8 cellular contexts compared by ENCODE assay signal in genomic region chr6:107114213-107114871, GRCh38. TPM values are rescaled to one million over a fixed set of nuclear protein-coding genes. Genes with fewer than 3 reads are reported as not detected.
DNase-seq lines count a peak whose midpoint lies in the region; ATAC-seq and TF ChIP-seq lines count a peak whose summit lies in the region.

No MANE protein-coding gene starts in this region.

- no TSS peak for BruUV-seq in Panc1 (replicated peaks; lab: Mats Ljungman, UMichigan)

- intact Hi-C loops in Panc1 (cut with micrococcal nuclease; ENCODE audit: unreplicated experiment): loop anchor here (5.0 to 10.0 kb wide), 2 partner anchors 37 to 440 kb away; no protein-coding TSS in a partner anchor

- H3K36me3 Mint-ChIP-seq in naive thymus-derived CD8-positive, alpha-beta T cell: no peaks in the 10 kb centered on the region

- peaks cover 0 to 3% (median 0%) of the 10 kb centered on the region in 5 donors for H3K27me3 Mint-ChIP-seq in naive thymus-derived CD8-positive, alpha-beta T cell

- peak overlapping the region; percentile 81 for H3K9ac ChIP-seq in HUES6 (ENCODE audit: low read length)
- H3K9ac ChIP-seq in fibroblast of lung (ENCODE audit: insufficient read depth, low read length): peak overlapping the region; percentile 23

- H3K27ac ChIP-seq in HUES6 (ENCODE audit: low read depth, low read length): peak overlapping the region; percentile 58
- peak overlapping the region; percentile 79 for H3K27ac ChIP-seq in Panc1 (ENCODE audit: low read length)
- no peak overlapping the region for H3K27ac ChIP-seq in fibroblast of lung (ENCODE audit: insufficient read depth, low read length)

- peak overlapping the region; percentile 67 for H3K4me3 ChIP-seq in HUES6 (ENCODE audit: low read depth, low read length)
- H3K4me3 ChIP-seq in Panc1 (ENCODE audit: low read depth in 2 of 2, low read length in 2 of 2): peak overlapping the region; percentile 59 to 77
- H3K4me3 ChIP-seq in fibroblast of lung (replicated peaks in 1 of 4; ENCODE audit: control extremely low read depth in 1 of 4, insufficient read depth in 1 of 4, low read depth in 3 of 4, low read length in 4 of 4): peak overlapping the region; percentile 14 to 59 (median 49)

- POLR2A ChIA-PET in Panc1 (lab: Charles Lee): interaction anchor here (0.6 kb wide), 1 partner anchor 12 kb away, joined by 3 read pairs; no protein-coding TSS in a partner anchor
- POLR2A ChIA-PET in naive thymus-derived CD8-positive, alpha-beta T cell (lab: Charles Lee): interaction anchor here (0.5 kb wide), 1 partner anchor 737 kb away, joined by 3 read pairs; no protein-coding TSS in a partner anchor

- no peaks in the 10 kb centered on the region for H4K20me1 ChIP-seq in fibroblast of lung (ENCODE audit: control insufficient read depth, extremely low read depth, insufficient read depth, low read length)

- H3K79me2 ChIP-seq in fibroblast of lung (ENCODE audit: control insufficient read depth, insufficient read depth, low read length): no peaks in the 10 kb centered on the region

- H3K4me2 ChIP-seq in fibroblast of lung (ENCODE audit: extremely low read depth, insufficient read depth, low read length): peak overlapping the region; percentile 28

- H3K4me1 ChIP-seq in HUES6 (ENCODE audit: control insufficient read depth, insufficient read depth, low read length) (peaks cover 33% of the 10 kb centered on the region), Panc1 (ENCODE audit: control insufficient read depth, insufficient read depth, low read length) (peaks cover 16% of the 10 kb centered on the region), fibroblast of lung (ENCODE audit: control insufficient read depth, extremely low read depth, insufficient read depth, low read length) (no peaks in the 10 kb centered on the region)

- ATAC-seq in GM21390 (IDR thresholded peaks at IDR 0.05; ENCODE audit: unreplicated experiment): peak; percentile 67
- peak; percentile 86 for ATAC-seq in Panc1
- peak; percentile 68 to 69 for ATAC-seq in naive thymus-derived CD8-positive, alpha-beta T cell
- ATAC-seq in stimulated activated naive CD8-positive, alpha-beta T cell treated with anti-CD3 and anti-CD28 coated beads, Interleukin-15, Interleukin-2, amounts not matched to agents 100 U/mL and 50 U/mL, for 24 hours: peak; percentile 81

- in situ Hi-C loops in Panc1 (cut with HindIII; ENCODE audit: low pct_unique_long_range_greater_than_20kb, low sequenced_read_pairs): no loop called here

- H3K4me1 Mint-ChIP-seq in naive thymus-derived CD8-positive, alpha-beta T cell: peaks cover 7 to 21% (median 16%) of the 10 kb centered on the region in 4 donors

- H3K27me3 ChIP-seq in HUES6 (ENCODE audit: control insufficient read depth, insufficient read depth, low read length) (no peaks in the 10 kb centered on the region), Panc1 (ENCODE audit: control insufficient read depth, insufficient read depth, low read length) (no peaks in the 10 kb centered on the region), fibroblast of lung (ENCODE audit: control insufficient read depth, insufficient read depth, low read length) (no peaks in the 10 kb centered on the region)

- peak overlapping the region in 2 of 10 donors; percentile 38 to 62 for H3K27ac Mint-ChIP-seq in naive thymus-derived CD8-positive, alpha-beta T cell

- peak; percentile 98 for TF ChIP-seq CTCF in Panc1 (IDR thresholded peaks at IDR 0.05)
- peak; percentile 38 to 64 for TF ChIP-seq CTCF in fibroblast of lung (conservative IDR thresholded peaks at IDR 0.05 in 1 of 2, IDR thresholded peaks at IDR 0.05 in 1 of 2; ENCODE audit: low read depth in 1 of 2, low read length in 2 of 2)

- no peaks in the 10 kb centered on the region for H3K9me3 Mint-ChIP-seq in naive thymus-derived CD8-positive, alpha-beta T cell

- peak; percentile 81 for DNase-seq in DMS153 (lab: John Stamatoyannopoulos, UW)
- no peak for DNase-seq in Panc1 (ENCODE audit: low read depth, low spot score)
- peak; percentile 44 to 55 for DNase-seq in activated T-helper 1 cell treated with anti-CD3 and anti-CD28 coated beads, Interleukin-2, amount 50 U/mL, for 16 hours (ENCODE audit: low read depth in 1 of 2, low spot score in 1 of 2)
- peak; percentile 79 to 84 for DNase-seq in fibroblast of lung (ENCODE audit: low read depth in 2 of 2)
- peak; percentile 38 to 80 (median 68) for DNase-seq in naive thymus-derived CD8-positive, alpha-beta T cell
- DNase-seq in stimulated activated naive CD8-positive, alpha-beta T cell treated with anti-CD3 and anti-CD28 coated beads, Interleukin-15, Interleukin-2, amounts not matched to agents 100 U/mL and 50 U/mL, for 24 hours: peak; percentile 85

- CTCF ChIA-PET in Panc1 (lab: Charles Lee): interaction anchor here (0.6 to 1.4 kb wide), 3 partner anchors 15 to 140 kb away, joined by 3 to 8 read pairs (median 6); no protein-coding TSS in a partner anchor

- H3K36me3 ChIP-seq in HUES6 (ENCODE audit: control insufficient read depth, insufficient read depth, low read length): peaks cover 3% of the 10 kb centered on the region; the same call in 1 of the 2 replicates
- no peaks in the 10 kb centered on the region for H3K36me3 ChIP-seq in Panc1 (ENCODE audit: control insufficient read depth, insufficient read depth, low read length)
- H3K36me3 ChIP-seq in fibroblast of lung (ENCODE audit: control insufficient read depth, insufficient read depth, low read length): no peaks in the 10 kb centered on the region

- no peaks in the 10 kb centered on the region for H3K9me3 ChIP-seq in HUES6 (ENCODE audit: control insufficient read depth, insufficient read depth, low read depth, low read length)
- H3K9me3 ChIP-seq in Panc1 (ENCODE audit: control insufficient read depth, insufficient read depth, low read depth, low read length): no peaks in the 10 kb centered on the region
- H3K9me3 ChIP-seq in fibroblast of lung (ENCODE audit: control insufficient read depth, insufficient read depth, low read depth, low read length): no peaks in the 10 kb centered on the region

- peak overlapping the region; percentile 75 to 90 (median 80) for H3K4me3 Mint-ChIP-seq in naive thymus-derived CD8-positive, alpha-beta T cell

- peak overlapping the region; percentile 61 for H2AFZ ChIP-seq in fibroblast of lung (ENCODE audit: low read length)

RNA-seq across cellular contexts. Expression of gene BEND3, which starts 1.0 kb away (rescaled TPM):
- total RNA-seq in Panc1 (2021; ENCODE audit: unreplicated experiment) (9.9 TPM), fibroblast of lung (0.83 and 1.0 TPM in 2 replicates)
- 4.1 TPM for polyA plus RNA-seq in Panc1 (2012; ENCODE audit: insufficient read length)
- 1.7 and 2.1 TPM in 2 replicates for polyA plus RNA-seq in fibroblast of lung
- polyA plus RNA-seq in fibroblast of lung (2012): 1.5 and 1.6 TPM in 2 replicates
- polyA minus RNA-seq in fibroblast of lung (ENCODE audit: low replicate concordance): 3.9 and 5.2 TPM in 2 replicates
- 1 to 10 TPM; 1.9 to 2.0 TPM for total RNA-seq in naive thymus-derived CD8-positive, alpha-beta T cell
- polyA plus RNA-seq in naive thymus-derived CD8-positive, alpha-beta T cell: under 1 TPM; 0.25 to 0.71 (median 0.59) TPM
